In genomic region chr17:56309897-56310296, GRCh38 we compare ENCODE assay signal across 24 cellular contexts.
DNase-seq lines count a peak whose midpoint lies in the region; ATAC-seq, FAIRE-seq and TF ChIP-seq lines count a peak whose summit lies in the region.
"Had no signal": no experiment of that assay in that cellular context is flagged by ENCODE, and none has a peak within 500 bp of the region (broad histone marks: within the 10 kb centered on the region; RNA-seq: fewer than 3 reads in every experiment).

No MANE protein-coding gene starts in this region.

- no peak overlapping the region for H2AK9ac ChIP-seq in IMR-90 (replicated peaks; ENCODE audit: low read depth, low read length, poor library complexity)

- no peak overlapping the region; the same call in 2 of the 3 replicates for H3K4me3 ChIP-seq in A549
- H3K4me3 ChIP-seq in IMR-90 (ENCODE audit: insufficient read depth, low read depth, low read length): no peak overlapping the region
- no peak overlapping the region for H3K4me3 ChIP-seq in fibroblast of pulmonary artery (replicated peaks; ENCODE audit: low read depth, low read length)
- H3K4me3 ChIP-seq: BLaER1, SJCRH30 had no signal

- H3K14ac ChIP-seq in IMR-90 (replicated peaks; ENCODE audit: low read depth, low read length): no peak overlapping the region

- ATAC-seq in A549 (peak in 1 of 2 experiments; percentile 64; a peak in 3 of 6 replicates), IMR-90 (ENCODE audit: low read depth) (no peak), SK-N-SH treated with all-trans-retinoic acid at 6 μM for 48 hours (peak; percentile 77), GM18858 (IDR thresholded peaks at IDR 0.05; ENCODE audit: unreplicated experiment) (no peak)
- ATAC-seq: HCT116 had no signal

- CTCF ChIA-PET in A549 (lab: Yijun Ruan, JAX) (interaction anchor here (0.8 kb wide), 1 partner anchor 55 kb away, joined by 3 read pairs; no protein-coding TSS in a partner anchor), IMR-90 (lab: Yijun Ruan, JAX) (interaction anchor here (0.7 kb wide), 1 partner anchor 183 kb away, joined by 4 read pairs; no protein-coding TSS in a partner anchor)

- no peak overlapping the region for H2BK5ac ChIP-seq in IMR-90 (ENCODE audit: low read depth, low read length, poor library complexity, severe bottlenecking)

- no peaks in the 10 kb centered on the region for H3K27me3 ChIP-seq in IMR-90 (ENCODE audit: control insufficient read depth, insufficient read depth, low read length)
- H3K27me3 ChIP-seq: BLaER1, SJCRH30 had no signal

- H4K5ac ChIP-seq in IMR-90 (ENCODE audit: low read depth, low read length): no peak overlapping the region

- H4K20me1 ChIP-seq in IMR-90 (ENCODE audit: insufficient read depth, low read length): no peaks in the 10 kb centered on the region
- H4K20me1 ChIP-seq: BLaER1 had no signal

- dilution Hi-C loops in IMR-90 (cut with HindIII; ENCODE audit: low sequenced_read_pairs, unreplicated experiment): no loop called here

- H3K4ac ChIP-seq in IMR-90 (ENCODE audit: low read depth, low read length): no peak overlapping the region

- H4K91ac ChIP-seq in IMR-90 (ENCODE audit: insufficient read depth, low read depth, low read length): no peak overlapping the region

- TF ChIP-seq EP300 in A549 (IDR thresholded peaks at IDR 0.05): no peak

- no peak overlapping the region for H3K27ac ChIP-seq in A549
- no peak overlapping the region for H3K27ac ChIP-seq in IMR-90 (ENCODE audit: insufficient read depth, low read length)
- H3K27ac ChIP-seq: BLaER1, SJCRH30 had no signal

- WGBS in A549 (ENCODE audit: missing lambda C conversion rate): 10% methylated on average over 8 of the region's 8 CpGs
- 50% methylated on average over 1 of the region's 8 CpGs; no CpG with 5 or more reads in 1 of the 2 experiments for WGBS in IMR-90 (ENCODE audit: extremely low coverage in 2 of 2, insufficient read length in 1 of 2), 2 experiments

- H3K9me3 ChIP-seq in A549 (no peaks in the 10 kb centered on the region), IMR-90 (ENCODE audit: control insufficient read depth, insufficient read depth, low read length) (no peaks in the 10 kb centered on the region)
- H3K9me3 ChIP-seq: BLaER1, SJCRH30 had no signal

- H2AFZ ChIP-seq in IMR-90 (replicated peaks; ENCODE audit: low read length, poor library complexity): peak overlapping the region; percentile 3

- H2BK15ac ChIP-seq in IMR-90 (ENCODE audit: low read depth, low read length): no peak overlapping the region

- H3K9me1 ChIP-seq in IMR-90 (ENCODE audit: insufficient read depth, low read length): no peaks in the 10 kb centered on the region

- TF ChIP-seq RAD21 in A549 (conservative IDR thresholded peaks at IDR 0.05 in 1 of 2, IDR thresholded peaks at IDR 0.05 in 1 of 2) (no peak), IMR-90 (IDR thresholded peaks at IDR 0.05; ENCODE audit: low read length) (no peak)

- in situ Hi-C loops in IMR-90 (cut with MboI; ENCODE audit: low sequenced_read_pairs): loop anchor here (5.0 kb wide), 1 partner anchor 183 kb away; no protein-coding TSS in a partner anchor

- intact Hi-C loops in IMR-90 (cut with micrococcal nuclease): loop anchor here (10.0 kb wide), 1 partner anchor 785 kb away; no protein-coding TSS in a partner anchor

- no peak overlapping the region for H4K8ac ChIP-seq in IMR-90 (ENCODE audit: low read depth in 2 of 2, low read length in 2 of 2)

- no peak for TF ChIP-seq CTCF in A549 (IDR thresholded peaks at IDR 0.05)
- TF ChIP-seq CTCF in IMR-90 (conservative IDR thresholded peaks at IDR 0.05; ENCODE audit: low read depth, low read length): no peak
- TF ChIP-seq CTCF in fibroblast of pulmonary artery (IDR thresholded peaks at IDR 0.05; ENCODE audit: low read length, missing control alignments): no peak

- no peak overlapping the region for H3K23ac ChIP-seq in IMR-90 (ENCODE audit: low read depth, low read length)

- H2AK5ac ChIP-seq in IMR-90 (ENCODE audit: low read depth, low read length): no peak overlapping the region

- BruUV-seq in IMR-90 (replicated peaks; lab: Mats Ljungman, UMichigan): no TSS peak

- no peak overlapping the region for H3K18ac ChIP-seq in IMR-90 (ENCODE audit: low read depth, low read length)

- H2BK20ac ChIP-seq in IMR-90 (ENCODE audit: low read depth, low read length): no peak overlapping the region

- no peak overlapping the region for H2BK120ac ChIP-seq in IMR-90 (ENCODE audit: low read depth, low read length)

- H3K36me3 ChIP-seq in IMR-90 (ENCODE audit: control insufficient read depth, insufficient read depth, low read length): no peaks in the 10 kb centered on the region
- H3K36me3 ChIP-seq: BLaER1, SJCRH30 had no signal

- no peaks in the 10 kb centered on the region for H3K79me1 ChIP-seq in IMR-90 (ENCODE audit: low read depth in 1 of 2, low read length in 2 of 2)

- H3K4me1 ChIP-seq in A549: no peaks in the 10 kb centered on the region
- H3K4me1 ChIP-seq in IMR-90 (ENCODE audit: control insufficient read depth, insufficient read depth, low read length): no peaks in the 10 kb centered on the region
- H3K4me1 ChIP-seq: BLaER1, SJCRH30 had no signal

- H3K9ac ChIP-seq in IMR-90 (ENCODE audit: low read depth, low read length): no peak overlapping the region
- H3K9ac ChIP-seq: BLaER1 had no signal

- H3K56ac ChIP-seq in IMR-90 (ENCODE audit: extremely low read depth, insufficient read depth, low read length): no peak overlapping the region

- TF ChIP-seq POLR2A in A549 (IDR thresholded peaks at IDR 0.05; ENCODE audit: low read length) (no peak), IMR-90 (IDR thresholded peaks at IDR 0.05; ENCODE audit: low read depth, low read length) (no peak)

- DNase-seq in A549 (ENCODE audit: low read depth in 1 of 2, low spot score in 1 of 2) (peak in 1 of 2 experiments; percentile 39), IMR-90 (peak; percentile 78), fibroblast of pulmonary artery (ENCODE audit: low read depth) (peak; percentile 8)
- no peak for DNase-seq in stimulated activated CD4-positive, alpha-beta T cell treated with anti-CD3 and anti-CD28 coated beads, Interleukin-4, amount 100 ng/mL, for 4 hours
- no peak for DNase-seq in activated naive CD4-positive, alpha-beta T cell treated with anti-CD3 and anti-CD28 coated beads, Interleukin-2, amount 50 U/mL, for 16 hours
- no peak for DNase-seq in activated naive CD4-positive, alpha-beta T cell treated with Interleukin-2 at 50 U/mL for 16 hours
- DNase-seq: CD8-positive, alpha-beta memory T cell; DMS53; GOT3; KG1; NCI-H1092 treated with DMSO at 0.1 percent for 48 hours; NCI-H2081; NCI-H2171 treated with DMSO at 0.1 percent for 48 hours; NCI-H510A; NCI-H774; OCI-M1; SJCRH30; SW 1271 had no signal

- H3K4me2 ChIP-seq in A549 (peak overlapping the region; percentile 41; the same call in 1 of the 3 replicates), IMR-90 (ENCODE audit: low read depth, low read length) (no peak overlapping the region)
- H3K4me2 ChIP-seq: BLaER1 had no signal

- POLR2A ChIA-PET in A549 (lab: Yijun Ruan, JAX) (no interaction called here), IMR-90 (lab: Charles Lee; ENCODE audit: unreplicated experiment) (no interaction called here)

- FAIRE-seq in A549 (lab: Jason Lieb, UNC): no peak
- FAIRE-seq: GM12891, GM18507 had no signal

TF ChIP-seq in A549, 52 proteins besides CTCF, POLR2A, EP300 and RAD21 (continues in another document):
- TF ChIP-seq HOXB13 (CRISPR knock-in tag; IDR thresholded peaks at IDR 0.05; ENCODE audit: low read depth): no peak
- no peak for TF ChIP-seq EHMT2 (IDR thresholded peaks at IDR 0.05; ENCODE audit: low read depth)
- no peak for TF ChIP-seq PHF8 (IDR thresholded peaks at IDR 0.05; ENCODE audit: borderline replicate concordance, low read depth)

TF ChIP-seq in IMR-90, 13 proteins besides CTCF, POLR2A, EP300 and RAD21:
- TF ChIP-seq ELK1 (IDR thresholded peaks at IDR 0.05; ENCODE audit: borderline replicate concordance, low read depth, low read length): no peak
- 0 out of 2 replicates have a peak, but pooled peaks have one; percentile 26 for TF ChIP-seq CEBPB (IDR thresholded peaks at IDR 0.05; ENCODE audit: low read depth, low read length)

TF ChIP-seq in SK-N-SH treated with all-trans-retinoic acid at 6 μM for 48 hours, 23 proteins besides CTCF, POLR2A, EP300 and RAD21 (continues in another document):
- TF ChIP-seq CSRNP3 (CRISPR knock-in tag; IDR thresholded peaks at IDR 0.05) (no peak), ZFP30 (CRISPR knock-in tag; IDR thresholded peaks at IDR 0.05) (no peak), CSDC2 (CRISPR knock-in tag; IDR thresholded peaks at IDR 0.05) (no peak), BACH2 (CRISPR knock-in tag; IDR thresholded peaks at IDR 0.05; ENCODE audit: borderline replicate concordance) (no peak), OSR1 (CRISPR knock-in tag; IDR thresholded peaks at IDR 0.05) (no peak), RARB (CRISPR knock-in tag; IDR thresholded peaks at IDR 0.05) (no peak), ESRRG (CRISPR knock-in tag; IDR thresholded peaks at IDR 0.05) (no peak), TCF4 (CRISPR knock-in tag; IDR thresholded peaks at IDR 0.05; ENCODE audit: borderline replicate concordance) (no peak), ZNF8 (CRISPR knock-in tag; IDR thresholded peaks at IDR 0.05) (no peak), ZC3H10 (CRISPR knock-in tag; IDR thresholded peaks at IDR 0.05) (no peak), GLIS3 (CRISPR knock-in tag; IDR thresholded peaks at IDR 0.05) (no peak)
- TF ChIP-seq, protein P1, sequence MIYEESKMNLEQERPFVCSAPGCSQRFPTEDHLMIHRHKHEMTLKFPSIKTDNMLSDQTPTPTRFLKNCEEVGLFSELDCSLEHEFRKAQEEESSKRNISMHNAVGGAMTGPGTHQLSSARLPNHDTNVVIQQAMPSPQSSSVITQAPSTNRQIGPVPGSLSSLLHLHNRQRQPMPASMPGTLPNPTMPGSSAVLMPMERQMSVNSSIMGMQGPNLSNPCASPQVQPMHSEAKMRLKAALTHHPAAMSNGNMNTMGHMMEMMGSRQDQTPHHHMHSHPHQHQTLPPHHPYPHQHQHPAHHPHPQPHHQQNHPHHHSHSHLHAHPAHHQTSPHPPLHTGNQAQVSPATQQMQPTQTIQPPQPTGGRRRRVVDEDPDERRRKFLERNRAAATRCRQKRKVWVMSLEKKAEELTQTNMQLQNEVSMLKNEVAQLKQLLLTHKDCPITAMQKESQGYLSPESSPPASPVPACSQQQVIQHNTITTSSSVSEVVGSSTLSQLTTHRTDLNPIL (CRISPR knock-in tag; IDR thresholded peaks at IDR 0.05; ENCODE audit: low read depth): no peak

Comparison
In these comparisons a context has a peak if more than half of its experiments do, and no peak if none do; other contexts are left out.
1. DNase-seq: peak in IMR-90 (single experiment) and fibroblast of pulmonary artery (single experiment); none in stimulated activated CD4-positive, alpha-beta T cell treated with anti-CD3 and anti-CD28 coated beads, Interleukin-4, amount 100 ng/mL, for 4 hours (0 of 2), activated naive CD4-positive, alpha-beta T cell treated with anti-CD3 and anti-CD28 coated beads, Interleukin-2, amount 50 U/mL, for 16 hours (single experiment) and activated naive CD4-positive, alpha-beta T cell treated with Interleukin-2 at 50 U/mL for 16 hours (single experiment).